In genomic region chr22:22105364-22105763, GRCh38 we compare ENCODE assay signal across 34 cellular contexts.
"Had no signal": no experiment of that assay in that cellular context is flagged by ENCODE, and none has a peak within 500 bp of the region (broad histone marks: within the 10 kb centered on the region; RNA-seq: fewer than 3 reads in every experiment).

No MANE protein-coding gene starts in this region.

- H3K27me3 ChIP-seq: MG63 had no signal

- DNase-seq: Kasumi-1, MG63, MM.1S, MV-4-11, NCI-H1048, NCI-H1092, NCI-H1092 treated with DMSO at 0.1 percent for 48 hours, NCI-H1105, NCI-H1105 treated with DMSO at 0.1 percent for 48 hours, NCI-H1417, NCI-H1417 treated with DMSO at 0.1 percent for 48 hours, NCI-H1436, NCI-H1436 treated with DMSO at 0.1 percent for 48 hours, NCI-H146, NCI-H1694, NCI-H1694 treated with DMSO at 0.1 percent for 48 hours, NCI-H187, NCI-H187 treated with DMSO at 0.1 percent for 48 hours, NCI-H1930, NCI-H2029, NCI-H2029 treated with DMSO at 0.1 percent for 48 hours, NCI-H2081, NCI-H2081 treated with DMSO at 0.1 percent for 48 hours, NCI-H2107, NCI-H2171, NCI-H2171 treated with DMSO at 0.1 percent for 48 hours, NCI-H2227 treated with DMSO at 0.1 percent for 48 hours, NCI-H226, NCI-H345, NCI-H446, NCI-H446 treated with DMSO at 0.1 percent for 48 hours, NCI-H510A, NCI-H510A treated with DMSO at 0.1 percent for 48 hours, NCI-H524 had no signal

- H3K9me3 ChIP-seq: MG63 had no signal

- H3K36me3 ChIP-seq: MG63 had no signal

- H3K4me3 ChIP-seq: MG63 had no signal
